ENCODE assay signal across 19 cellular contexts in genomic region chr11:132332521-132332920, GRCh38.
DNase-seq lines count a peak whose midpoint lies in the region; ATAC-seq and TF ChIP-seq lines count a peak whose summit lies in the region.
"Had no signal": no experiment of that assay in that cellular context is flagged by ENCODE, and none has a peak within 500 bp of the region (broad histone marks: within the 10 kb centered on the region; RNA-seq: fewer than 3 reads in every experiment).

No MANE protein-coding gene starts in this region.

- DNase-seq in NCI-H510A treated with DMSO at 0.1 percent for 48 hours (lab: John Stamatoyannopoulos, UW): peak; percentile 32
- DNase-seq in NCI-H510A (lab: John Stamatoyannopoulos, UW): no peak
- peak; percentile 96 for DNase-seq in NCI-H345 (lab: John Stamatoyannopoulos, UW)
- DNase-seq in iPS-NIHi11 (ENCODE audit: low spot score): peak; percentile 31
- no peak for DNase-seq in brain microvascular endothelial cell
- DNase-seq in transverse colon: no peak
- DNase-seq: BE2C; CD4-positive, CD25-positive, alpha-beta regulatory T cell; DMS153; GDM1; KG1; NCI-H1105 treated with DMSO at 0.1 percent for 48 hours; NCI-H2029; NCI-H446 treated with DMSO at 0.1 percent for 48 hours; NCI-H774; OCI-M1; SHP77 had no signal

- TF ChIP-seq CTCF in brain microvascular endothelial cell (IDR thresholded peaks at IDR 0.05; ENCODE audit: low read depth, low read length, missing control alignments): no peak
- no peak for TF ChIP-seq CTCF in transverse colon (IDR thresholded peaks at IDR 0.05)

- no peak for TF ChIP-seq EP300 in transverse colon (IDR thresholded peaks at IDR 0.05; ENCODE audit: low read depth)

- TF ChIP-seq POLR2A in transverse colon (IDR thresholded peaks at IDR 0.05): no peak

- no peaks in the 10 kb centered on the region for H3K27me3 ChIP-seq in brain microvascular endothelial cell (replicated peaks)
- H3K27me3 ChIP-seq in transverse colon: no peaks in the 10 kb centered on the region
- H3K27me3 ChIP-seq: BE2C had no signal

- H3K9me3 ChIP-seq in transverse colon: no peaks in the 10 kb centered on the region

- intact Hi-C loops in transverse colon (cut with DNase I; ENCODE audit: low total_unique reads): no loop called here

- ATAC-seq in GM21528 (IDR thresholded peaks at IDR 0.05; ENCODE audit: low FRiP score, unreplicated experiment): no peak

- no peaks in the 10 kb centered on the region for H3K4me1 ChIP-seq in transverse colon
- H3K4me1 ChIP-seq: BE2C had no signal

- H3K4me3 ChIP-seq in brain microvascular endothelial cell (ENCODE audit: low read depth, low read length) (no peak overlapping the region), transverse colon (no peak overlapping the region)
- H3K4me3 ChIP-seq: SK-N-MC had no signal

- in situ Hi-C loops in brain microvascular endothelial cell (cut with HindIII; ENCODE audit: low pct_ligation_motif_present, low sequenced_read_pairs): no loop called here
- in situ Hi-C loops in transverse colon (cut with MboI; ENCODE audit: low pct_ligation_motif_present in 1 of 4, low pct_unique_long_range_greater_than_20kb in 1 of 4, low sequenced_read_pairs in 3 of 4): no loop called here

- H3K36me3 ChIP-seq in brain microvascular endothelial cell (replicated peaks) (no peaks in the 10 kb centered on the region), transverse colon (no peaks in the 10 kb centered on the region)
- H3K36me3 ChIP-seq: BE2C had no signal

- 70 to 83% methylated on average over 2 to 9 of the region's 9 CpGs for WGBS in transverse colon (ENCODE audit: low coverage in 1 of 2), 2 donors

- no peak overlapping the region for H3K27ac ChIP-seq in brain microvascular endothelial cell
- no peak overlapping the region for H3K27ac ChIP-seq in transverse colon
- H3K27ac ChIP-seq: SK-N-MC had no signal

Comparison
In these comparisons a context has a peak if more than half of its experiments do, and no peak if none do; other contexts are left out.
1. DNase-seq: peak in NCI-H510A treated with DMSO at 0.1 percent for 48 hours (single experiment), NCI-H345 (single experiment) and iPS-NIHi11 (single experiment); none in NCI-H510A (single experiment), brain microvascular endothelial cell (single experiment) and transverse colon (single experiment).